In genomic region chr10:103621778-103622115, GRCh38 we compare ENCODE assay signal across 16 cellular contexts.
A peak's percentile ranks its signal among the peaks of the same experiment; 100 is the strongest.
DNase-seq lines count a peak whose midpoint lies in the region; ATAC-seq and TF ChIP-seq lines count a peak whose summit lies in the region.
"Had no signal": no experiment of that assay in that cellular context is flagged by ENCODE, and none has a peak within 500 bp of the region (broad histone marks: within the 10 kb centered on the region; RNA-seq: fewer than 3 reads in every experiment).

No MANE protein-coding gene starts in this region.

- DNase-seq in RWPE1 (ENCODE audit: low spot score) (no peak), osteoblast (ENCODE audit: insufficient read length, low spot score, missing footprints) (peak; percentile 49), type B pancreatic cell (ENCODE audit: extremely low spot score, unreplicated experiment) (no peak), putamen (ENCODE audit: low spot score) (no peak)
- DNase-seq in central memory CD8-positive, alpha-beta T cell (ENCODE audit: low spot score in 2 of 2) = no peak
- DNase-seq: amniotic stem cell, DND-41, MV-4-11, NCI-H1930, NCI-H226, NCI-H82, PC-3, WERI-Rb-1 had no signal

- H3K36me3 Mint-ChIP-seq in central memory CD8-positive, alpha-beta T cell (ENCODE audit: insufficient read depth) = peaks cover 6% of the 10 kb centered on the region
- peaks cover 3% of the 10 kb centered on the region for H3K36me3 Mint-ChIP-seq in type B pancreatic cell

- peaks cover 64% of the 10 kb centered on the region for H3K36me3 ChIP-seq in osteoblast (ENCODE audit: insufficient read depth, low read length)
- H3K36me3 ChIP-seq: WERI-Rb-1 had no signal

- CTCF ChIA-PET in RWPE1 (lab: Yijun Ruan, JAX) = interaction anchor here (0.6 to 2.6 kb wide), 2 partner anchors 64 to 237 kb away, joined by 3 to 10 read pairs; no protein-coding TSS in a partner anchor

- no peaks in the 10 kb centered on the region for H3K27me3 Mint-ChIP-seq in central memory CD8-positive, alpha-beta T cell
- H3K27me3 Mint-ChIP-seq in type B pancreatic cell = no peaks in the 10 kb centered on the region

- no peak overlapping the region for H3K4me2 ChIP-seq in osteoblast (ENCODE audit: insufficient read depth, low read length)

- no peaks in the 10 kb centered on the region for H3K27me3 ChIP-seq in osteoblast (ENCODE audit: insufficient read depth, low read length)
- H3K27me3 ChIP-seq: SJSA1 had no signal

- peaks cover 12% of the 10 kb centered on the region for H4K20me1 ChIP-seq in osteoblast (ENCODE audit: insufficient read depth, low read length)

- no peak overlapping the region for H2AFZ ChIP-seq in osteoblast (ENCODE audit: low read length)

- peaks cover 41% of the 10 kb centered on the region for H3K4me1 ChIP-seq in osteoblast (ENCODE audit: insufficient read depth, low read length)
- H3K4me1 ChIP-seq: SJSA1 had no signal

- peaks cover 2% of the 10 kb centered on the region for H3K79me2 ChIP-seq in osteoblast (ENCODE audit: insufficient read depth, low read length)

- no peak overlapping the region for H3K4me3 Mint-ChIP-seq in central memory CD8-positive, alpha-beta T cell
- no peak overlapping the region for H3K4me3 Mint-ChIP-seq in type B pancreatic cell

- ATAC-seq in central memory CD8-positive, alpha-beta T cell (replicated peaks; ENCODE audit: extremely low read depth, poor library complexity, severe bottlenecking) = no peak
- ATAC-seq in HG03354 (IDR thresholded peaks at IDR 0.05; ENCODE audit: poor library complexity, severe bottlenecking, unreplicated experiment) (no peak), GM21423 (IDR thresholded peaks at IDR 0.05; ENCODE audit: unreplicated experiment) (no peak)
- ATAC-seq: PC-3 had no signal

- H3K4me3 ChIP-seq in osteoblast (ENCODE audit: insufficient read depth, low read length) = no peak overlapping the region
- H3K4me3 ChIP-seq: SJSA1 had no signal

- H3K9me3 Mint-ChIP-seq in central memory CD8-positive, alpha-beta T cell = no peaks in the 10 kb centered on the region
- H3K9me3 Mint-ChIP-seq in type B pancreatic cell = no peaks in the 10 kb centered on the region

- POLR2A ChIA-PET in RWPE1 (lab: Yijun Ruan, JAX; ENCODE audit: low non-redundant PET) = no interaction called here

- TF ChIP-seq CTCF in RWPE1 (conservative IDR thresholded peaks at IDR 0.05; ENCODE audit: low read depth) (no peak), osteoblast (IDR thresholded peaks at IDR 0.05; ENCODE audit: extremely low read depth, low read depth, low read length) (no peak), type B pancreatic cell (conservative IDR thresholded peaks at IDR 0.05) (no peak)

- H3K9me3 ChIP-seq in osteoblast (ENCODE audit: low read depth, low read length) = no peaks in the 10 kb centered on the region
- H3K9me3 ChIP-seq: SJSA1 had no signal

- no peaks in the 10 kb centered on the region for H3K4me1 Mint-ChIP-seq in central memory CD8-positive, alpha-beta T cell
- no peaks in the 10 kb centered on the region for H3K4me1 Mint-ChIP-seq in type B pancreatic cell (ENCODE audit: unreplicated experiment)

- peak overlapping the region; percentile 83 for H3K27ac Mint-ChIP-seq in central memory CD8-positive, alpha-beta T cell (ENCODE audit: low read depth)
- H3K27ac Mint-ChIP-seq in type B pancreatic cell = peak overlapping the region; percentile 39

- H3K27ac ChIP-seq in RWPE1 = peak overlapping the region; percentile 41
- no peak overlapping the region for H3K27ac ChIP-seq in osteoblast (ENCODE audit: low read depth, low read length)
- H3K27ac ChIP-seq: SJSA1, WERI-Rb-1 had no signal
